In genomic region chr4:111842336-111842735, GRCh38 we compare ENCODE assay signal across 19 cellular contexts.
"Had no signal": no experiment of that assay in that cellular context is flagged by ENCODE, and none has a peak within 500 bp of the region (broad histone marks: within the 10 kb centered on the region; RNA-seq: fewer than 3 reads in every experiment).

No MANE protein-coding gene starts in this region.

- H3K27ac ChIP-seq: epithelial cell of prostate, esophagus muscularis mucosa, gastrocnemius medialis, neural progenitor cell, pancreas, suprapubic skin, tibial artery, upper lobe of left lung, uterus had no signal

- H3K4me1 ChIP-seq: esophagus muscularis mucosa, gastrocnemius medialis, pancreas, suprapubic skin, tibial artery, upper lobe of left lung, uterus had no signal

- H3K36me3 ChIP-seq: esophagus muscularis mucosa, gastrocnemius medialis, neural progenitor cell, pancreas, suprapubic skin, tibial artery, upper lobe of left lung, uterus had no signal

- ATAC-seq: gastrocnemius medialis; naive thymus-derived CD4-positive, alpha-beta T cell; pancreas; right cardiac atrium; stimulated activated effector memory CD8-positive, alpha-beta T cell treated with anti-CD3 and anti-CD28 coated beads, Interleukin-12 subunit alpha, Interleukin-12 subunit beta, amount 100 ng/mL, for 72 hours; stimulated activated naive CD8-positive, alpha-beta T cell treated with anti-CD3 and anti-CD28 coated beads, Interleukin-15, Interleukin-2, amounts not matched to agents 100 U/mL and 50 U/mL, for 24 hours had no signal

- H3K9me3 Mint-ChIP-seq: neural progenitor cell; stimulated activated effector memory CD8-positive, alpha-beta T cell treated with anti-CD3 and anti-CD28 coated beads, Interleukin-12 subunit alpha, Interleukin-12 subunit beta, amount 100 ng/mL, for 72 hours had no signal

- H3K4me3 Mint-ChIP-seq: naive thymus-derived CD4-positive, alpha-beta T cell; neural progenitor cell; stimulated activated effector memory CD8-positive, alpha-beta T cell treated with anti-CD3 and anti-CD28 coated beads, Interleukin-12 subunit alpha, Interleukin-12 subunit beta, amount 100 ng/mL, for 72 hours had no signal

- H3K4me3 ChIP-seq: esophagus muscularis mucosa, gastrocnemius medialis, neural progenitor cell, pancreas, suprapubic skin, tibial artery, upper lobe of left lung, uterus had no signal

- DNase-seq: effector memory CD4-positive, alpha-beta T cell; gastrocnemius medialis; glutamatergic neuron; naive thymus-derived CD4-positive, alpha-beta T cell; nucleus accumbens; pancreas; right cardiac atrium; stimulated activated CD4-positive, alpha-beta T cell treated with anti-CD3 and anti-CD28 coated beads, Interleukin-4, amount 100 ng/mL, for 1 hour; stimulated activated CD8-positive, alpha-beta memory T cell treated with anti-CD3 and anti-CD28 coated beads, Interleukin-4, amount 100 ng/mL, for 48 hours; stimulated activated naive CD8-positive, alpha-beta T cell treated with anti-CD3 and anti-CD28 coated beads, Interleukin-15, Interleukin-2, amounts not matched to agents 100 U/mL and 50 U/mL, for 24 hours; tibial artery; upper lobe of left lung; uterus had no signal

- H3K36me3 Mint-ChIP-seq: naive thymus-derived CD4-positive, alpha-beta T cell; neural progenitor cell; stimulated activated effector memory CD8-positive, alpha-beta T cell treated with anti-CD3 and anti-CD28 coated beads, Interleukin-12 subunit alpha, Interleukin-12 subunit beta, amount 100 ng/mL, for 72 hours had no signal

- H3K4me1 Mint-ChIP-seq: naive thymus-derived CD4-positive, alpha-beta T cell; neural progenitor cell; stimulated activated effector memory CD8-positive, alpha-beta T cell treated with anti-CD3 and anti-CD28 coated beads, Interleukin-12 subunit alpha, Interleukin-12 subunit beta, amount 100 ng/mL, for 72 hours had no signal

- H3K27me3 ChIP-seq: esophagus muscularis mucosa, gastrocnemius medialis, neural progenitor cell, pancreas, suprapubic skin, tibial artery, upper lobe of left lung, uterus had no signal

- H3K27ac Mint-ChIP-seq: naive thymus-derived CD4-positive, alpha-beta T cell; neural progenitor cell; progenitor cell of endocrine pancreas; stimulated activated effector memory CD8-positive, alpha-beta T cell treated with anti-CD3 and anti-CD28 coated beads, Interleukin-12 subunit alpha, Interleukin-12 subunit beta, amount 100 ng/mL, for 72 hours had no signal

- H3K4me2 ChIP-seq: neural progenitor cell had no signal

- H3K9me3 ChIP-seq: esophagus muscularis mucosa, gastrocnemius medialis, pancreas, suprapubic skin, upper lobe of left lung, uterus had no signal

- H2AFZ ChIP-seq: neural progenitor cell had no signal

- H3K27me3 Mint-ChIP-seq: naive thymus-derived CD4-positive, alpha-beta T cell; progenitor cell of endocrine pancreas had no signal
